In the genomic region with DNA sequence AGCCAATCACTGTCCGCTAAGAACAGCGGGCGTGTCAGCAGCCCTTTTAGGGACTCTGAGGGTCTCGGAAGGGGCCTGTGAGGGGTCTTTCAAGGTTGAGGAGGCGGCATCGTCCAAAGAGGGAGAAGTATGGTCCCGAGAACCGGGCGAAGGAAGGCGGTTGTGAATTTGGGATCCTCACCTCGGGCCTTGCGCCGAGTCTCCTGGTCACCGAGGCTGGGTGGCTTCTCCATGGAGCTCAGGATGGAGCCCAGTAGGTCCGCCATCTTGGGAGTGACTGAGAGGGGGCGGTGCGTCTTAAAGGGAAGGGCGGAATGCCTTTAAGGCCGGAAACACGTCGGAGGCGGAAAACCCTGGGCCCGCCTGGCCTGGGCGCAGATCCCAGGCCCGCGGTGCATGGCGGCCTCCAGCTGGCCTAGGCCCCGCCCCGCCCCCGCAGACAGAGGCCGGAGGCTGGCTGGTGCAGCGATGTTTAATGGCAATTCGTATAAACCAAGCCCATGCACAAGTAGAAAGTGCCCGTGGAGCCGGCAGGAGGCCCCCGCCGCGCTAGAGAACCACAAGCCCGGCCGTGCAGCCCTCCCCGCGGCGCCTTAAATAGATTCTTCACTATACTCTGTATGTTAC, we compare ENCODE assay signal across 1 cellular context.
TF ChIP-seq lines count a peak whose summit lies in the region.

A gene with protein sequence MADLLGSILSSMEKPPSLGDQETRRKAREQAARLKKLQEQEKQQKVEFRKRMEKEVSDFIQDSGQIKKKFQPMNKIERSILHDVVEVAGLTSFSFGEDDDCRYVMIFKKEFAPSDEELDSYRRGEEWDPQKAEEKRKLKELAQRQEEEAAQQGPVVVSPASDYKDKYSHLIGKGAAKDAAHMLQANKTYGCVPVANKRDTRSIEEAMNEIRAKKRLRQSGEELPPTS (minus strand): TSS at position 279 of the 627 bp plus-strand sequence. CDS start 13 bp downstream, at position 266.

TF ChIP-seq in HepG2, 621 proteins besides CTCF, POLR2A, EP300 and RAD21 (continued from another document and continues in another):
- TF ChIP-seq, protein P1, sequence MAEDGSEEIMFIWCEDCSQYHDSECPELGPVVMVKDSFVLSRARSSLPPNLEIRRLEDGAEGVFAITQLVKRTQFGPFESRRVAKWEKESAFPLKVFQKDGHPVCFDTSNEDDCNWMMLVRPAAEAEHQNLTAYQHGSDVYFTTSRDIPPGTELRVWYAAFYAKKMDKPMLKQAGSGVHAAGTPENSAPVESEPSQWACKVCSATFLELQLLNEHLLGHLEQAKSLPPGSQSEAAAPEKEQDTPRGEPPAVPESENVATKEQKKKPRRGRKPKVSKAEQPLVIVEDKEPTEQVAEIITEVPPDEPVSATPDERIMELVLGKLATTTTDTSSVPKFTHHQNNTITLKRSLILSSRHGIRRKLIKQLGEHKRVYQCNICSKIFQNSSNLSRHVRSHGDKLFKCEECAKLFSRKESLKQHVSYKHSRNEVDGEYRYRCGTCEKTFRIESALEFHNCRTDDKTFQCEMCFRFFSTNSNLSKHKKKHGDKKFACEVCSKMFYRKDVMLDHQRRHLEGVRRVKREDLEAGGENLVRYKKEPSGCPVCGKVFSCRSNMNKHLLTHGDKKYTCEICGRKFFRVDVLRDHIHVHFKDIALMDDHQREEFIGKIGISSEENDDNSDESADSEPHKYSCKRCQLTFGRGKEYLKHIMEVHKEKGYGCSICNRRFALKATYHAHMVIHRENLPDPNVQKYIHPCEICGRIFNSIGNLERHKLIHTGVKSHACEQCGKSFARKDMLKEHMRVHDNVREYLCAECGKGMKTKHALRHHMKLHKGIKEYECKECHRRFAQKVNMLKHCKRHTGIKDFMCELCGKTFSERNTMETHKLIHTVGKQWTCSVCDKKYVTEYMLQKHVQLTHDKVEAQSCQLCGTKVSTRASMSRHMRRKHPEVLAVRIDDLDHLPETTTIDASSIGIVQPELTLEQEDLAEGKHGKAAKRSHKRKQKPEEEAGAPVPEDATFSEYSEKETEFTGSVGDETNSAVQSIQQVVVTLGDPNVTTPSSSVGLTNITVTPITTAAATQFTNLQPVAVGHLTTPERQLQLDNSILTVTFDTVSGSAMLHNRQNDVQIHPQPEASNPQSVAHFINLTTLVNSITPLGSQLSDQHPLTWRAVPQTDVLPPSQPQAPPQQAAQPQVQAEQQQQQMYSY (CRISPR knock-in tag; IDR thresholded peaks at IDR 0.05): no peak
- TF ChIP-seq ZC3H4 (CRISPR knock-in tag; IDR thresholded peaks at IDR 0.05; ENCODE audit: borderline replicate concordance) (no peak; the same call in 1 of the 2 replicates), CBX2 (IDR thresholded peaks at IDR 0.05; ENCODE audit: low read depth, low read length) (no peak), CBX2 (CRISPR knock-in tag; IDR thresholded peaks at IDR 0.05; ENCODE audit: low read depth) (no peak), KLF12 (CRISPR knock-in tag; IDR thresholded peaks at IDR 0.05; ENCODE audit: borderline replicate concordance) (no peak; the same call in 1 of the 2 replicates), XRCC5 (optimal IDR thresholded peaks at IDR 0.05; ENCODE audit: low read length) (peak; percentile 45), JDP2 (CRISPR knock-in tag; IDR thresholded peaks at IDR 0.05; ENCODE audit: borderline replicate concordance) (no peak), MTA3 (CRISPR knock-in tag; IDR thresholded peaks at IDR 0.05) (no peak), ZNF550 (CRISPR knock-in tag; IDR thresholded peaks at IDR 0.05; ENCODE audit: borderline replicate concordance) (no peak), MXI1 (IDR thresholded peaks at IDR 0.05; ENCODE audit: borderline replicate concordance, low read depth, low read length) (no peak; the same call in 1 of the 3 replicates), SALL1 (CRISPR knock-in tag; IDR thresholded peaks at IDR 0.05) (no peak; the same call in none of the 2 replicates), CHD2 (IDR thresholded peaks at IDR 0.05; ENCODE audit: low read depth, low read length) (no peak), ZNF713 (CRISPR knock-in tag; IDR thresholded peaks at IDR 0.05) (no peak), SP1 (IDR thresholded peaks at IDR 0.05) (no peak), SP1 (CRISPR knock-in tag; IDR thresholded peaks at IDR 0.05) (peak; percentile 35), HCFC1 (IDR thresholded peaks at IDR 0.05; ENCODE audit: low read depth, low read length) (peak; percentile 34; the same call in 1 of the 2 replicates), ZNF878 (CRISPR knock-in tag; IDR thresholded peaks at IDR 0.05) (peak; percentile 67; the same call in 1 of the 2 replicates), PPARG (CRISPR knock-in tag; conservative IDR thresholded peaks at IDR 0.05) (no peak), NR2F6 (IDR thresholded peaks at IDR 0.05) (peak; percentile 23; the same call in 1 of the 2 replicates), NR2F6 (CRISPR knock-in tag; IDR thresholded peaks at IDR 0.05) (no peak; the same call in 1 of the 2 replicates), ZNF354B (CRISPR knock-in tag; IDR thresholded peaks at IDR 0.05) (peak; percentile 74; the same call in 1 of the 2 replicates), ZNF557 (CRISPR knock-in tag; IDR thresholded peaks at IDR 0.05) (no peak; the same call in 1 of the 2 replicates), STAG1 (CRISPR knock-in tag; IDR thresholded peaks at IDR 0.05) (peak; percentile 43), TBL1XR1 (IDR thresholded peaks at IDR 0.05; ENCODE audit: borderline replicate concordance, low read length, partially characterized antibody) (no peak), ZNF546 (CRISPR knock-in tag; conservative IDR thresholded peaks at IDR 0.05) (peak; percentile 86), ZNF746 (CRISPR knock-in tag; IDR thresholded peaks at IDR 0.05) (peak; percentile 66), ZNF207 (IDR thresholded peaks at IDR 0.05; ENCODE audit: borderline replicate concordance) (no peak), THYN1 (CRISPR knock-in tag; IDR thresholded peaks at IDR 0.05; ENCODE audit: borderline replicate concordance, low read depth) (no peak), ZNF33A (CRISPR knock-in tag; IDR thresholded peaks at IDR 0.05; ENCODE audit: borderline replicate concordance) (no peak), PTBP1 (IDR thresholded peaks at IDR 0.05; ENCODE audit: low read depth, low read length, poor library complexity, severe bottlenecking) (no peak), NFRKB (IDR thresholded peaks at IDR 0.05) (peak; percentile 90), AHR (CRISPR knock-in tag; IDR thresholded peaks at IDR 0.05) (no peak), ZNF235 (CRISPR knock-in tag; IDR thresholded peaks at IDR 0.05; ENCODE audit: borderline replicate concordance) (no peak), PLRG1 (conservative IDR thresholded peaks at IDR 0.05) (no peak), ZNF317 (CRISPR knock-in tag; IDR thresholded peaks at IDR 0.05) (no peak), ZNF34 (CRISPR knock-in tag; IDR thresholded peaks at IDR 0.05; ENCODE audit: borderline replicate concordance) (no peak), HOXD1 (CRISPR knock-in tag; IDR thresholded peaks at IDR 0.05) (no peak)
- TF ChIP-seq, protein P2, sequence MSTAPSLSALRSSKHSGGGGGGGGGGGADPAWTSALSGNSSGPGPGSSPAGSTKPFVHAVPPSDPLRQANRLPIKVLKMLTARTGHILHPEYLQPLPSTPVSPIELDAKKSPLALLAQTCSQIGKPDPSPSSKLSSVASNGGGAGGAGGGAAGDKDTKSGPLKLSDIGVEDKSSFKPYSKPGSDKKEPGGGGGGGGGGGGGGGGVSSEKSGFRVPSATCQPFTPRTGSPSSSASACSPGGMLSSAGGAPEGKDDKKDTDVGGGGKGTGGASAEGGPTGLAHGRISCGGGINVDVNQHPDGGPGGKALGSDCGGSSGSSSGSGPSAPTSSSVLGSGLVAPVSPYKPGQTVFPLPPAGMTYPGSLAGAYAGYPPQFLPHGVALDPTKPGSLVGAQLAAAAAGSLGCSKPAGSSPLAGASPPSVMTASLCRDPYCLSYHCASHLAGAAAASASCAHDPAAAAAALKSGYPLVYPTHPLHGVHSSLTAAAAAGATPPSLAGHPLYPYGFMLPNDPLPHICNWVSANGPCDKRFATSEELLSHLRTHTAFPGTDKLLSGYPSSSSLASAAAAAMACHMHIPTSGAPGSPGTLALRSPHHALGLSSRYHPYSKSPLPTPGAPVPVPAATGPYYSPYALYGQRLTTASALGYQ (CRISPR knock-in tag; IDR thresholded peaks at IDR 0.05): no peak
- TF ChIP-seq, protein P3, sequence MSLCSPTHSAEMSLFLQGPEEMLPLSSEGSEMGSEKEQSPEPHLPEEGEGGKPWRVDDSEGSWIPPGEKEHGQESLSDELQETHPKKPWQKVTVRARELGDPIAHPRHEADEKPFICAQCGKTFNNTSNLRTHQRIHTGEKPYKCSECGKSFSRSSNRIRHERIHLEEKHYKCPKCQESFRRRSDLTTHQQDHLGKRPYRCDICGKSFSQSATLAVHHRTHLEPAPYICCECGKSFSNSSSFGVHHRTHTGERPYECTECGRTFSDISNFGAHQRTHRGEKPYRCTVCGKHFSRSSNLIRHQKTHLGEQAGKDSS (CRISPR knock-in tag; IDR thresholded peaks at IDR 0.05; ENCODE audit: borderline replicate concordance, low read depth): peak; percentile 57; the same call in 1 of the 2 replicates
- TF ChIP-seq, protein P4, sequence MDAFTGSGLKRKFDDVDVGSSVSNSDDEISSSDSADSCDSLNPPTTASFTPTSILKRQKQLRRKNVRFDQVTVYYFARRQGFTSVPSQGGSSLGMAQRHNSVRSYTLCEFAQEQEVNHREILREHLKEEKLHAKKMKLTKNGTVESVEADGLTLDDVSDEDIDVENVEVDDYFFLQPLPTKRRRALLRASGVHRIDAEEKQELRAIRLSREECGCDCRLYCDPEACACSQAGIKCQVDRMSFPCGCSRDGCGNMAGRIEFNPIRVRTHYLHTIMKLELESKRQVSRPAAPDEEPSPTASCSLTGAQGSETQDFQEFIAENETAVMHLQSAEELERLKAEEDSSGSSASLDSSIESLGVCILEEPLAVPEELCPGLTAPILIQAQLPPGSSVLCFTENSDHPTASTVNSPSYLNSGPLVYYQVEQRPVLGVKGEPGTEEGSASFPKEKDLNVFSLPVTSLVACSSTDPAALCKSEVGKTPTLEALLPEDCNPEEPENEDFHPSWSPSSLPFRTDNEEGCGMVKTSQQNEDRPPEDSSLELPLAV (CRISPR knock-in tag; conservative IDR thresholded peaks at IDR 0.05; ENCODE audit: low read depth): no peak
- TF ChIP-seq, protein P5, sequence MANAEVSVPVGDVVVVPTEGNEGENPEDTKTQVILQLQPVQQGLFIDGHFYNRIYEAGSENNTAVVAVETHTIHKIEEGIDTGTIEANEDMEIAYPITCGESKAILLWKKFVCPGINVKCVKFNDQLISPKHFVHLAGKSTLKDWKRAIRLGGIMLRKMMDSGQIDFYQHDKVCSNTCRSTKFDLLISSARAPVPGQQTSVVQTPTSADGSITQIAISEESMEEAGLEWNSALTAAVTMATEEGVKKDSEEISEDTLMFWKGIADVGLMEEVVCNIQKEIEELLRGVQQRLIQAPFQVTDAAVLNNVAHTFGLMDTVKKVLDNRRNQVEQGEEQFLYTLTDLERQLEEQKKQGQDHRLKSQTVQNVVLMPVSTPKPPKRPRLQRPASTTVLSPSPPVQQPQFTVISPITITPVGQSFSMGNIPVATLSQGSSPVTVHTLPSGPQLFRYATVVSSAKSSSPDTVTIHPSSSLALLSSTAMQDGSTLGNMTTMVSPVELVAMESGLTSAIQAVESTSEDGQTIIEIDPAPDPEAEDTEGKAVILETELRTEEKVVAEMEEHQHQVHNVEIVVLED (CRISPR knock-in tag; IDR thresholded peaks at IDR 0.05; ENCODE audit: borderline replicate concordance): peak; percentile 74
- TF ChIP-seq, protein P6, sequence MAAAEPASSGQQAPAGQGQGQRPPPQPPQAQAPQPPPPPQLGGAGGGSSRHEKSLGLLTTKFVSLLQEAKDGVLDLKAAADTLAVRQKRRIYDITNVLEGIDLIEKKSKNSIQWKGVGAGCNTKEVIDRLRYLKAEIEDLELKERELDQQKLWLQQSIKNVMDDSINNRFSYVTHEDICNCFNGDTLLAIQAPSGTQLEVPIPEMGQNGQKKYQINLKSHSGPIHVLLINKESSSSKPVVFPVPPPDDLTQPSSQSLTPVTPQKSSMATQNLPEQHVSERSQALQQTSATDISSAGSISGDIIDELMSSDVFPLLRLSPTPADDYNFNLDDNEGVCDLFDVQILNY (CRISPR knock-in tag; conservative IDR thresholded peaks at IDR 0.05): no peak
- TF ChIP-seq, protein P7, sequence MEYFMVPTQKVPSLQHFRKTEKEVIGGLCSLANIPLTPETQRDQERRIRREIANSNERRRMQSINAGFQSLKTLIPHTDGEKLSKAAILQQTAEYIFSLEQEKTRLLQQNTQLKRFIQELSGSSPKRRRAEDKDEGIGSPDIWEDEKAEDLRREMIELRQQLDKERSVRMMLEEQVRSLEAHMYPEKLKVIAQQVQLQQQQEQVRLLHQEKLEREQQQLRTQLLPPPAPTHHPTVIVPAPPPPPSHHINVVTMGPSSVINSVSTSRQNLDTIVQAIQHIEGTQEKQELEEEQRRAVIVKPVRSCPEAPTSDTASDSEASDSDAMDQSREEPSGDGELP (IDR thresholded peaks at IDR 0.05; ENCODE audit: borderline replicate concordance, low read depth): peak; percentile 97
- TF ChIP-seq, protein P8, sequence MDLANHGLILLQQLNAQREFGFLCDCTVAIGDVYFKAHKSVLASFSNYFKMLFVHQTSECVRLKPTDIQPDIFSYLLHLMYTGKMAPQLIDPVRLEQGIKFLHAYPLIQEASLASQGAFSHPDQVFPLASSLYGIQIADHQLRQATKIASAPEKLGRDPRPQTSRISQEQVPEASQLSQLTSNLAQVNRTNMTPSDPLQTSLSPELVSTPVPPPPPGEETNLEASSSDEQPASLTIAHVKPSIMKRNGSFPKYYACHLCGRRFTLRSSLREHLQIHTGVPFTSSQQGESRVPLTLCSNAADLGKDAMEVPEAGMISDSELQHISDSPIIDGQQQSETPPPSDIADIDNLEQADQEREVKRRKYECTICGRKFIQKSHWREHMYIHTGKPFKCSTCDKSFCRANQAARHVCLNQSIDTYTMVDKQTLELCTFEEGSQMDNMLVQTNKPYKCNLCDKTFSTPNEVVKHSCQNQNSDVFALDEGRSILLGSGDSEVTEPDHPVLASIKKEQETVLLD (CRISPR knock-in tag; IDR thresholded peaks at IDR 0.05; ENCODE audit: low read depth): no peak
- TF ChIP-seq, protein P9, sequence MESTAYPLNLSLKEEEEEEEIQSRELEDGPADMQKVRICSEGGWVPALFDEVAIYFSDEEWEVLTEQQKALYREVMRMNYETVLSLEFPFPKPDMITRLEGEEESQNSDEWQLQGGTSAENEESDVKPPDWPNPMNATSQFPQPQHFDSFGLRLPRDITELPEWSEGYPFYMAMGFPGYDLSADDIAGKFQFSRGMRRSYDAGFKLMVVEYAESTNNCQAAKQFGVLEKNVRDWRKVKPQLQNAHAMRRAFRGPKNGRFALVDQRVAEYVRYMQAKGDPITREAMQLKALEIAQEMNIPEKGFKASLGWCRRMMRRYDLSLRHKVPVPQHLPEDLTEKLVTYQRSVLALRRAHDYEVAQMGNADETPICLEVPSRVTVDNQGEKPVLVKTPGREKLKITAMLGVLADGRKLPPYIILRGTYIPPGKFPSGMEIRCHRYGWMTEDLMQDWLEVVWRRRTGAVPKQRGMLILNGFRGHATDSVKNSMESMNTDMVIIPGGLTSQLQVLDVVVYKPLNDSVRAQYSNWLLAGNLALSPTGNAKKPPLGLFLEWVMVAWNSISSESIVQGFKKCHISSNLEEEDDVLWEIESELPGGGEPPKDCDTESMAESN (CRISPR knock-in tag; conservative IDR thresholded peaks at IDR 0.05): no peak
